ENCODE assay signal across 8 cellular contexts in genomic region chr1:67713071-67713806, GRCh38. TPM values are rescaled to one million over a fixed set of nuclear protein-coding genes. Genes with fewer than 3 reads are reported as not detected.
DNase-seq lines count a peak whose midpoint lies in the region; ATAC-seq and TF ChIP-seq lines count a peak whose summit lies in the region.

No MANE protein-coding gene starts in this region.

- ATAC-seq in GM18868 (IDR thresholded peaks at IDR 0.05; ENCODE audit: unreplicated experiment) (peak; percentile 45), GM18517 (IDR thresholded peaks at IDR 0.05; ENCODE audit: unreplicated experiment) (no peak)
- ATAC-seq in natural killer cell treated with Interleukin-12 subunit alpha and Interleukin-12 subunit beta and Interleukin-15 and Interleukin-18, amount 100 ng/mL, for 72 hours = no peak

- DNase-seq in NCI-H2171 treated with DMSO at 0.1 percent for 48 hours (lab: John Stamatoyannopoulos, UW) (peak; percentile 67), mammary epithelial cell (peak; percentile 85), osteoblast (ENCODE audit: insufficient read length, low spot score, missing footprints) (peak; percentile 88), dorsolateral prefrontal cortex (no peak), NOMO-1 treated with dmso at 0.1 percent for 144 hours (lab: John Stamatoyannopoulos, UW; ENCODE audit: unreplicated experiment) (no peak)
- no peak for DNase-seq in natural killer cell treated with Interleukin-12 subunit alpha and Interleukin-12 subunit beta and Interleukin-15 and Interleukin-18, amount 100 ng/mL, for 72 hours (ENCODE audit: low spot score)

- 91% methylated on average over 3 of the region's 3 CpGs for WGBS in mammary epithelial cell (ENCODE audit: low coverage, missing lambda C conversion rate)

- H3K27ac ChIP-seq in mammary epithelial cell (ENCODE audit: insufficient read depth, low read depth, low read length) (peak overlapping the region; percentile 58), osteoblast (ENCODE audit: low read depth, low read length) (no peak overlapping the region), dorsolateral prefrontal cortex (no peak overlapping the region)

- H3K4me1 ChIP-seq in mammary epithelial cell (ENCODE audit: insufficient read depth, low read length) = peaks cover 55% of the 10 kb centered on the region
- peaks cover 54% of the 10 kb centered on the region for H3K4me1 ChIP-seq in osteoblast (ENCODE audit: insufficient read depth, low read length)

- H3K4me3 ChIP-seq in mammary epithelial cell (replicated peaks in 1 of 3; ENCODE audit: insufficient read depth in 1 of 3, low read depth in 2 of 3, low read length in 3 of 3) = no peak overlapping the region
- H3K4me3 ChIP-seq in osteoblast (ENCODE audit: insufficient read depth, low read length) = no peak overlapping the region
- no peak overlapping the region for H3K4me3 ChIP-seq in dorsolateral prefrontal cortex

- H3K27me3 ChIP-seq in mammary epithelial cell (ENCODE audit: insufficient read depth, low read length) = no peaks in the 10 kb centered on the region
- H3K27me3 ChIP-seq in osteoblast (ENCODE audit: insufficient read depth, low read length) = no peaks in the 10 kb centered on the region
- H3K27me3 ChIP-seq in dorsolateral prefrontal cortex = no peaks in the 10 kb centered on the region

- BruUV-seq in mammary epithelial cell (replicated peaks; lab: Mats Ljungman, UMichigan) = no TSS peak

- H3K9ac ChIP-seq in mammary epithelial cell (ENCODE audit: insufficient read depth, low read length) = no peak overlapping the region

- dilution Hi-C loops in mammary epithelial cell (cut with HindIII; ENCODE audit: low sequenced_read_pairs) = no loop called here

- no peaks in the 10 kb centered on the region for H4K20me1 ChIP-seq in mammary epithelial cell (ENCODE audit: insufficient read depth, low read length)
- peaks cover 41% of the 10 kb centered on the region for H4K20me1 ChIP-seq in osteoblast (ENCODE audit: insufficient read depth, low read length)

- H3K27me3 Mint-ChIP-seq in natural killer cell treated with Interleukin-12 subunit alpha and Interleukin-12 subunit beta and Interleukin-15 and Interleukin-18, amount 100 ng/mL, for 72 hours = no peaks in the 10 kb centered on the region

- no peak overlapping the region for H3K4me3 Mint-ChIP-seq in natural killer cell treated with Interleukin-12 subunit alpha and Interleukin-12 subunit beta and Interleukin-15 and Interleukin-18, amount 100 ng/mL, for 72 hours

- TF ChIP-seq CTCF in mammary epithelial cell (conservative IDR thresholded peaks at IDR 0.05 in 1 of 2, IDR thresholded peaks at IDR 0.05 in 1 of 2; ENCODE audit: extremely low read depth in 1 of 2, insufficient read depth in 1 of 2, low read depth in 1 of 2, low read length in 2 of 2) = no peak
- TF ChIP-seq CTCF in osteoblast (IDR thresholded peaks at IDR 0.05; ENCODE audit: extremely low read depth, low read depth, low read length) = no peak
- no peak for TF ChIP-seq CTCF in dorsolateral prefrontal cortex (IDR thresholded peaks at IDR 0.05 in 54 of 56, conservative IDR thresholded peaks at IDR 0.05 in 2 of 56; ENCODE audit: low read depth in 1 of 56, partially characterized antibody in 56 of 56)

- H3K79me2 ChIP-seq in mammary epithelial cell (ENCODE audit: insufficient read depth, low read length) (peaks cover 63% of the 10 kb centered on the region), osteoblast (ENCODE audit: insufficient read depth, low read length) (peaks cover 63% of the 10 kb centered on the region)

- CTCF ChIA-PET in mammary epithelial cell (lab: Charles Lee; ENCODE audit: low non-redundant PET) = no interaction called here

- no peaks in the 10 kb centered on the region for H3K36me3 Mint-ChIP-seq in natural killer cell treated with Interleukin-12 subunit alpha and Interleukin-12 subunit beta and Interleukin-15 and Interleukin-18, amount 100 ng/mL, for 72 hours

- H3K4me1 Mint-ChIP-seq in natural killer cell treated with Interleukin-12 subunit alpha and Interleukin-12 subunit beta and Interleukin-15 and Interleukin-18, amount 100 ng/mL, for 72 hours (ENCODE audit: low read depth in 2 of 2) = no peaks in the 10 kb centered on the region

- no peaks in the 10 kb centered on the region for H3K9me3 Mint-ChIP-seq in natural killer cell treated with Interleukin-12 subunit alpha and Interleukin-12 subunit beta and Interleukin-15 and Interleukin-18, amount 100 ng/mL, for 72 hours

- intact Hi-C loops in mammary epithelial cell (cut with micrococcal nuclease) (no loop called here), dorsolateral prefrontal cortex (cut with DNase I) (no loop called here)

- H3K9me3 ChIP-seq in mammary epithelial cell (replicated peaks; ENCODE audit: insufficient read depth, low read length) (no peaks in the 10 kb centered on the region), osteoblast (ENCODE audit: low read depth, low read length) (no peaks in the 10 kb centered on the region)

- H3K4me2 ChIP-seq in mammary epithelial cell (ENCODE audit: insufficient read depth, low read depth, low read length) (peak overlapping the region; percentile 65), osteoblast (ENCODE audit: insufficient read depth, low read length) (peak overlapping the region; percentile 37)

- no peak overlapping the region for H3K27ac Mint-ChIP-seq in natural killer cell treated with Interleukin-12 subunit alpha and Interleukin-12 subunit beta and Interleukin-15 and Interleukin-18, amount 100 ng/mL, for 72 hours

- in situ Hi-C loops in mammary epithelial cell (cut with MboI; ENCODE audit: low sequenced_read_pairs in 2 of 2) = no loop called here

- H2AFZ ChIP-seq in mammary epithelial cell (ENCODE audit: low read depth, low read length) = no peak overlapping the region
- H2AFZ ChIP-seq in osteoblast (ENCODE audit: low read length) = no peak overlapping the region

- no peaks in the 10 kb centered on the region for H3K36me3 ChIP-seq in mammary epithelial cell (ENCODE audit: insufficient read depth, low read length)
- H3K36me3 ChIP-seq in osteoblast (ENCODE audit: insufficient read depth, low read length) = no peaks in the 10 kb centered on the region

RNA-seq across cellular contexts. Expression of gene GADD45A, which starts 28.2 kb away (rescaled TPM):
- total RNA-seq in mammary epithelial cell (100 to 1,000 TPM; 119 to 371 TPM), osteoblast (48.0 and 48.9 TPM in 2 replicates), dorsolateral prefrontal cortex (100 to 1,000 TPM in 5 of 120 experiments, 10 to 100 TPM in 115; 14.8 to 161 (median 25.8) TPM)
- polyA plus RNA-seq in mammary epithelial cell = 75.5 TPM
- 27.2 TPM for polyA minus RNA-seq in mammary epithelial cell
- total RNA-seq in natural killer cell treated with Interleukin-12 subunit alpha and Interleukin-12 subunit beta and Interleukin-15 and Interleukin-18, amount 100 ng/mL, for 72 hours = 10 to 100 TPM; 28.3 to 36.1 TPM

Comparison
In these comparisons a context has a peak if more than half of its experiments do, and no peak if none do; other contexts are left out.
1. DNase-seq: peak in NCI-H2171 treated with DMSO at 0.1 percent for 48 hours (single experiment), mammary epithelial cell (single experiment) and osteoblast (single experiment); none in dorsolateral prefrontal cortex (0 of 10), natural killer cell treated with Interleukin-12 subunit alpha and Interleukin-12 subunit beta and Interleukin-15 and Interleukin-18, amount 100 ng/mL, for 72 hours (single experiment) and NOMO-1 treated with dmso at 0.1 percent for 144 hours (single experiment).